ENCODE assay signal across 1 cellular context in genomic region chr3:53236112-53236841, GRCh38.
A peak's percentile ranks its signal among the peaks of the same experiment; 100 is the strongest.
TF ChIP-seq lines count a peak whose summit lies in the region.

No MANE protein-coding gene starts in this region.

TF ChIP-seq in K562, 482 proteins besides CTCF, POLR2A, EP300 and RAD21 (continued from another document and continues in another):
- no peak for TF ChIP-seq ZNF318 (IDR thresholded peaks at IDR 0.05; ENCODE audit: borderline replicate concordance in 1 of 2, low read depth in 1 of 2)
- no peak for TF ChIP-seq KDM2B (CRISPR knock-in tag; IDR thresholded peaks at IDR 0.05)
- no peak for TF ChIP-seq DIDO1 (tag; IDR thresholded peaks at IDR 0.05; ENCODE audit: low read depth)
- TF ChIP-seq ZNF695 (CRISPR knock-in tag; IDR thresholded peaks at IDR 0.05), result no peak
- no peak for TF ChIP-seq FIP1L1 (IDR thresholded peaks at IDR 0.05; ENCODE audit: low read depth, low read length, poor library complexity, severe bottlenecking)
- TF ChIP-seq PCBP1 (IDR thresholded peaks at IDR 0.05; ENCODE audit: low read depth, low read length, poor library complexity, severe bottlenecking), result no peak
- no peak for TF ChIP-seq MBD2 (IDR thresholded peaks at IDR 0.05; ENCODE audit: borderline replicate concordance, low read depth)
- TF ChIP-seq LEF1 (IDR thresholded peaks at IDR 0.05), result no peak
- TF ChIP-seq NFXL1 (CRISPR knock-in tag; IDR thresholded peaks at IDR 0.05), result no peak
- no peak for TF ChIP-seq HCFC1 (IDR thresholded peaks at IDR 0.05; ENCODE audit: low read depth, low read length)
- TF ChIP-seq ZNF217 (CRISPR knock-in tag; IDR thresholded peaks at IDR 0.05), result no peak
- TF ChIP-seq ZNF24 (IDR thresholded peaks at IDR 0.05), result no peak
- no peak for TF ChIP-seq GATAD2A (IDR thresholded peaks at IDR 0.05)
- TF ChIP-seq UBTF (IDR thresholded peaks at IDR 0.05; ENCODE audit: borderline replicate concordance in 1 of 2, low read depth in 2 of 2, low read length in 2 of 2), result 0 out of 4 replicates have a peak, but pooled peaks of 1 of the 2 experiments have one; percentile 23
- TF ChIP-seq GTF2F1 (IDR thresholded peaks at IDR 0.05; ENCODE audit: low read depth, low read length), result no peak
- no peak for TF ChIP-seq TAF15 (IDR thresholded peaks at IDR 0.05; ENCODE audit: low read depth, low read length)
- TF ChIP-seq MIER1 (IDR thresholded peaks at IDR 0.05; ENCODE audit: low read depth), result no peak
- no peak for TF ChIP-seq ZNF778 (CRISPR knock-in tag; IDR thresholded peaks at IDR 0.05)
- TF ChIP-seq THRA (IDR thresholded peaks at IDR 0.05), result no peak
- TF ChIP-seq MEIS2 (IDR thresholded peaks at IDR 0.05; ENCODE audit: partially characterized antibody), result no peak
- TF ChIP-seq U2AF1 (optimal IDR thresholded peaks at IDR 0.05; ENCODE audit: low read depth, low read length), result no peak
- TF ChIP-seq MED1 (CRISPR knock-in tag; IDR thresholded peaks at IDR 0.05; ENCODE audit: borderline replicate concordance), result no peak
- no peak for TF ChIP-seq SUPT5H (IDR thresholded peaks at IDR 0.05)
- no peak for TF ChIP-seq ZNF232 (CRISPR knock-in tag; IDR thresholded peaks at IDR 0.05)
- 0 out of 2 replicates have a peak, but pooled peaks have one; percentile 23 for TF ChIP-seq PTRF (tag; IDR thresholded peaks at IDR 0.05)
- TF ChIP-seq SFPQ (IDR thresholded peaks at IDR 0.05; ENCODE audit: low read depth, low read length), result no peak
- peak; percentile 87 for TF ChIP-seq NFE2L1 (tag; IDR thresholded peaks at IDR 0.05; ENCODE audit: borderline replicate concordance, low read depth)
- no peak for TF ChIP-seq ARID3A (IDR thresholded peaks at IDR 0.05; ENCODE audit: borderline replicate concordance, low read depth, low read length)
- peak; percentile 68; the same call in 1 of the 2 replicates for TF ChIP-seq ZNF239 (CRISPR knock-in tag; IDR thresholded peaks at IDR 0.05)
- TF ChIP-seq CREBBP (IDR thresholded peaks at IDR 0.05; ENCODE audit: low read depth, low read length), result no peak
- TF ChIP-seq L3MBTL2 (IDR thresholded peaks at IDR 0.05), result peak; percentile 54; the same call in 1 of the 2 replicates
- TF ChIP-seq STAT5B (CRISPR knock-in tag; IDR thresholded peaks at IDR 0.05), result no peak
- no peak for TF ChIP-seq ID3 (CRISPR knock-in tag; IDR thresholded peaks at IDR 0.05)
- no peak for TF ChIP-seq ID3 (tag; IDR thresholded peaks at IDR 0.05)
- TF ChIP-seq GABPB1 (CRISPR knock-in tag; IDR thresholded peaks at IDR 0.05), result no peak
- TF ChIP-seq TEAD1 (CRISPR knock-in tag; IDR thresholded peaks at IDR 0.05), result peak in 1 of 2 experiments; percentile 75; a peak in 1 of 4 replicates
- TF ChIP-seq NR3C1 (CRISPR knock-in tag; IDR thresholded peaks at IDR 0.05), result no peak
- TF ChIP-seq HBP1 (CRISPR knock-in tag; IDR thresholded peaks at IDR 0.05), result no peak
- no peak for TF ChIP-seq PRDM10 (IDR thresholded peaks at IDR 0.05; ENCODE audit: partially characterized antibody)
- no peak for TF ChIP-seq ZNF212 (CRISPR knock-in tag; IDR thresholded peaks at IDR 0.05)
